28 cellular contexts compared by ENCODE assay signal in the genomic region with DNA sequence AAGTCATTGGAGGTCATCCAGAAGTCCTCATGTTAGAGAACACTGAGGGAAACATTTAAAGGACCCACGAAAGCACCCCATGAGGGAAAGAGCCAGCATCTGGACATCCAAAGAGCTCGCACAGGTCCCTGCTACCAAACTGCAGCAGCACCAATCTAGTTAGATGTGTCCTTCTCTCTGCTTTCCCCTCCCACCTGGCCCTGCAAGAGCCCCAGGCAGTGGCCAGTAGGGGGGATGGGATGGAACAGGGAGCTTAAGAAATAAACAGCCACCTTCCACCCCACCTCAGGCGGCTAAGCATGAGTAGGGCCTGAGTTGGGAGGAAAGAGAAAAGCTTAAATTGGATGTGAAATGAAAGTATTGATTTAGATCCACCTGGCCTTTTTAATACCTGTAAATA.
"Had no signal": no experiment of that assay in that cellular context is flagged by ENCODE, and none has a peak within 500 bp of the region (broad histone marks: within the 10 kb centered on the region; RNA-seq: fewer than 3 reads in every experiment).

No MANE protein-coding gene starts in this region.

- ATAC-seq: activated CD4-positive, CD25-positive, alpha-beta regulatory T cell treated with anti-CD3 and anti-CD28 coated beads, Interleukin-2, amount 50 U/mL, for 24 hours; activated CD8-positive, alpha-beta T cell treated with anti-CD3 and anti-CD28 coated beads for 36 hours; activated T-cell treated with anti-CD3 and anti-CD28 coated beads, Interleukin-2, amount 50 U/mL, for 4 hours; activated T-helper 17 cell treated with anti-CD3 and anti-CD28 coated beads, Interleukin-2, amount 50 U/mL, for 72 hours; esophagus mucosa; T-helper 17 cell had no signal

- H3K27ac ChIP-seq: brain microvascular endothelial cell, coronary artery had no signal

- H3K27ac Mint-ChIP-seq: activated CD8-positive, alpha-beta T cell treated with anti-CD3 and anti-CD28 coated beads for 36 hours; activated naive CD8-positive, alpha-beta T cell; activated T-helper 17 cell treated with anti-CD3 and anti-CD28 coated beads, Interleukin-2, amount 50 U/mL, for 72 hours; dendritic cell treated with granulocyte-macrophage colony-stimulating factor and Interleukin-4, amounts not matched to agents 40 ng/mL and 50 ng/mL, for 4 days; T-helper 17 cell; T-helper 2 cell treated with Interferon-gamma antibody and Interleukin-4, amounts not matched to agents 5 μg/mL and 100 μg/mL, for 36 hours had no signal

- H3K4me1 Mint-ChIP-seq: activated T-helper 17 cell treated with anti-CD3 and anti-CD28 coated beads, Interleukin-2, amount 50 U/mL, for 72 hours; central memory CD8-positive, alpha-beta T cell; T-helper 17 cell had no signal

- DNase-seq: activated CD4-positive, alpha-beta T cell treated with anti-CD3 and anti-CD28 coated beads for 48 hours; activated CD4-positive, alpha-beta T cell treated with anti-CD3 and anti-CD28 coated beads, Interleukin-2, amount 50 U/mL, for 1 hour; activated CD4-positive, alpha-beta T cell treated with anti-CD3 and anti-CD28 coated beads, Interleukin-2, amount 50 U/mL, for 48 hours; activated CD8-positive, alpha-beta memory T cell treated with anti-CD3 and anti-CD28 coated beads for 24 hours; activated CD8-positive, alpha-beta T cell treated with anti-CD3 and anti-CD28 coated beads for 36 hours; activated effector memory CD4-positive, alpha-beta T cell treated with Interleukin-2 at 50 U/mL for 16 hours; activated gamma-delta T cell treated with Interleukin-2 at 50 U/mL for 16 hours; activated naive CD4-positive, alpha-beta T cell treated with anti-CD3 and anti-CD28 coated beads, Interleukin-2, amount 50 U/mL, for 16 hours; activated naive CD4-positive, alpha-beta T cell treated with Interleukin-2 at 50 U/mL for 16 hours; activated T-cell treated with anti-CD3 and anti-CD28 coated beads, Interleukin-2, amount 50 U/mL, for 4 hours; amniotic stem cell; anterior cingulate cortex; brain microvascular endothelial cell; dorsolateral prefrontal cortex; effector memory CD4-positive, alpha-beta T cell; foreskin fibroblast; head of caudate nucleus; T-helper 1 cell; T-helper 17 cell; T1000 had no signal

- H3K27me3 ChIP-seq: brain microvascular endothelial cell had no signal

- H3K4me3 ChIP-seq: coronary artery, dorsolateral prefrontal cortex had no signal

- H3K36me3 ChIP-seq: brain microvascular endothelial cell had no signal

- H3K4me3 Mint-ChIP-seq: activated CD8-positive, alpha-beta T cell treated with anti-CD3 and anti-CD28 coated beads for 36 hours; activated naive CD8-positive, alpha-beta T cell; activated T-cell treated with anti-CD3 and anti-CD28 coated beads, Interleukin-2, amount 50 U/mL, for 4 hours; activated T-helper 17 cell treated with anti-CD3 and anti-CD28 coated beads, Interleukin-2, amount 50 U/mL, for 72 hours; central memory CD8-positive, alpha-beta T cell; dendritic cell treated with granulocyte-macrophage colony-stimulating factor and Interleukin-4, amounts not matched to agents 40 ng/mL and 50 ng/mL, for 4 days; T-helper 17 cell; T-helper 2 cell treated with Interferon-gamma antibody and Interleukin-4, amounts not matched to agents 5 μg/mL and 100 μg/mL, for 36 hours had no signal
